In genomic region chr20:25498280-25498606, GRCh38 we compare ENCODE assay signal across 18 cellular contexts.
"Had no signal": no experiment of that assay in that cellular context is flagged by ENCODE, and none has a peak within 500 bp of the region (broad histone marks: within the 10 kb centered on the region; RNA-seq: fewer than 3 reads in every experiment).

No MANE protein-coding gene starts in this region.

- H3K27ac ChIP-seq: colonic mucosa, foreskin keratinocyte, hepatocyte, ovary, suprapubic skin, thyroid gland had no signal

- H3K4me1 Mint-ChIP-seq: naive B cell; nephron; stimulated activated effector memory CD8-positive, alpha-beta T cell treated with anti-CD3 and anti-CD28 coated beads, Interleukin-12 subunit alpha, Interleukin-12 subunit beta, amount 100 ng/mL, for 72 hours had no signal

- DNase-seq: colonic mucosa; dermis blood vessel endothelial cell; foreskin keratinocyte; head of caudate nucleus; left colon; mesendoderm; naive B cell; right cardiac atrium; stimulated activated CD4-positive, alpha-beta T cell treated with anti-CD3 and anti-CD28 coated beads, Interleukin-2, amount 100 ng/mL, for 48 hours; stimulated activated CD8-positive, alpha-beta memory T cell treated with anti-CD3 and anti-CD28 coated beads, Interleukin-4, amount 100 ng/mL, for 48 hours; stimulated activated naive CD8-positive, alpha-beta T cell treated with anti-CD3 and anti-CD28 coated beads, Interleukin-15, Interleukin-2, amounts not matched to agents 100 U/mL and 50 U/mL, for 24 hours; thyroid gland had no signal

- H3K27ac Mint-ChIP-seq: naive B cell; nephron; stimulated activated effector memory CD8-positive, alpha-beta T cell treated with anti-CD3 and anti-CD28 coated beads, Interleukin-12 subunit alpha, Interleukin-12 subunit beta, amount 100 ng/mL, for 72 hours; type B pancreatic cell had no signal

- H3K4me3 Mint-ChIP-seq: naive B cell; nephron; stimulated activated effector memory CD8-positive, alpha-beta T cell treated with anti-CD3 and anti-CD28 coated beads, Interleukin-12 subunit alpha, Interleukin-12 subunit beta, amount 100 ng/mL, for 72 hours; type B pancreatic cell had no signal

- H3K36me3 Mint-ChIP-seq: naive B cell; stimulated activated effector memory CD8-positive, alpha-beta T cell treated with anti-CD3 and anti-CD28 coated beads, Interleukin-12 subunit alpha, Interleukin-12 subunit beta, amount 100 ng/mL, for 72 hours had no signal

- H3K9me3 Mint-ChIP-seq: naive B cell; nephron; stimulated activated effector memory CD8-positive, alpha-beta T cell treated with anti-CD3 and anti-CD28 coated beads, Interleukin-12 subunit alpha, Interleukin-12 subunit beta, amount 100 ng/mL, for 72 hours; type B pancreatic cell had no signal

- H3K27me3 Mint-ChIP-seq: naive B cell, type B pancreatic cell had no signal
